In genomic region chr1:197902131-197902453, GRCh38 we compare ENCODE assay signal across 8 cellular contexts. TPM values are rescaled to one million over a fixed set of nuclear protein-coding genes. Genes with fewer than 3 reads are reported as not detected.
DNase-seq lines count a peak whose midpoint lies in the region; ATAC-seq and TF ChIP-seq lines count a peak whose summit lies in the region.

No MANE protein-coding gene starts in this region.

- TF ChIP-seq CTCF in CD4-positive, alpha-beta T cell (IDR thresholded peaks at IDR 0.05) = no peak
- TF ChIP-seq CTCF in neural crest cell (conservative IDR thresholded peaks at IDR 0.05) = no peak

- H3K36me3 Mint-ChIP-seq in CD4-positive, alpha-beta T cell (ENCODE audit: low read depth) = peaks cover 4% of the 10 kb centered on the region
- no peaks in the 10 kb centered on the region for H3K36me3 Mint-ChIP-seq in dendritic cell treated with granulocyte-macrophage colony-stimulating factor and Interleukin-4, amounts not matched to agents 40 ng/mL and 50 ng/mL, for 4 days (ENCODE audit: low read depth)
- no peaks in the 10 kb centered on the region for H3K36me3 Mint-ChIP-seq in neural crest cell (ENCODE audit: low read depth)

- no peaks in the 10 kb centered on the region for H3K9me3 ChIP-seq in CD4-positive, alpha-beta T cell (ENCODE audit: control insufficient read depth, low read length)
- no peaks in the 10 kb centered on the region for H3K9me3 ChIP-seq in Karpas-422 (ENCODE audit: low read length)

- H3K4me1 Mint-ChIP-seq in CD4-positive, alpha-beta T cell (ENCODE audit: low read depth) = peaks cover 14% of the 10 kb centered on the region
- peaks cover 12% of the 10 kb centered on the region for H3K4me1 Mint-ChIP-seq in dendritic cell treated with granulocyte-macrophage colony-stimulating factor and Interleukin-4, amounts not matched to agents 40 ng/mL and 50 ng/mL, for 4 days (ENCODE audit: low read depth)
- H3K4me1 Mint-ChIP-seq in neural crest cell = peaks cover 18% of the 10 kb centered on the region

- CTCF ChIA-PET in CD4-positive, alpha-beta T cell (lab: Charles Lee) = interaction anchor here (0.8 to 1.4 kb wide), 2 partner anchors 13 to 621 kb away, joined by 4 to 5 read pairs; no protein-coding TSS in a partner anchor

- no peaks in the 10 kb centered on the region for H3K9me3 Mint-ChIP-seq in CD4-positive, alpha-beta T cell
- no peaks in the 10 kb centered on the region for H3K9me3 Mint-ChIP-seq in dendritic cell treated with granulocyte-macrophage colony-stimulating factor and Interleukin-4, amounts not matched to agents 40 ng/mL and 50 ng/mL, for 4 days
- H3K9me3 Mint-ChIP-seq in neural crest cell = no peaks in the 10 kb centered on the region

- no peaks in the 10 kb centered on the region for H3K36me3 ChIP-seq in Karpas-422 (ENCODE audit: insufficient read depth, low read length)

- no peaks in the 10 kb centered on the region for H3K79me2 ChIP-seq in Karpas-422 (ENCODE audit: low read length)

- peaks cover 26% of the 10 kb centered on the region for H3K4me1 ChIP-seq in Karpas-422 (ENCODE audit: low read length)

- POLR2A ChIA-PET in CD4-positive, alpha-beta T cell (lab: Charles Lee) = interaction anchor here (0.5 to 4.8 kb wide), 3 partner anchors 13 to 754 kb away, joined by 4 to 39 read pairs (median 15); partner anchors contain the start of genes DENND1B and LHX9

- H3K27ac Mint-ChIP-seq in CD4-positive, alpha-beta T cell = peak overlapping the region; percentile 52
- peak overlapping the region; percentile 88 for H3K27ac Mint-ChIP-seq in dendritic cell treated with granulocyte-macrophage colony-stimulating factor and Interleukin-4, amounts not matched to agents 40 ng/mL and 50 ng/mL, for 4 days
- no peak overlapping the region for H3K27ac Mint-ChIP-seq in neural crest cell (ENCODE audit: unreplicated experiment)

- H4K20me1 ChIP-seq in Karpas-422 (ENCODE audit: insufficient read depth, low read depth, low read length) = no peaks in the 10 kb centered on the region

- H3K9ac ChIP-seq in Karpas-422 (ENCODE audit: low read length) = peak overlapping the region; percentile 75

- H3K9me2 ChIP-seq in Karpas-422 (replicated peaks; ENCODE audit: insufficient read depth, low read length) = no peaks in the 10 kb centered on the region

- peaks cover 48% of the 10 kb centered on the region for H3K27me3 ChIP-seq in CD4-positive, alpha-beta T cell (ENCODE audit: control insufficient read depth, insufficient read depth, low read length)
- H3K27me3 ChIP-seq in Karpas-422 (ENCODE audit: low read length) = no peaks in the 10 kb centered on the region

- H2AFZ ChIP-seq in Karpas-422 (ENCODE audit: low read length) = peak overlapping the region; percentile 90

- H3K27ac ChIP-seq in CD4-positive, alpha-beta T cell (ENCODE audit: low read depth, low read length) = no peak overlapping the region
- H3K27ac ChIP-seq in Karpas-422 (ENCODE audit: low read length) = peak overlapping the region; percentile 59

- peaks cover 54% of the 10 kb centered on the region for H3K27me3 Mint-ChIP-seq in CD4-positive, alpha-beta T cell
- peaks cover 54% of the 10 kb centered on the region for H3K27me3 Mint-ChIP-seq in dendritic cell treated with granulocyte-macrophage colony-stimulating factor and Interleukin-4, amounts not matched to agents 40 ng/mL and 50 ng/mL, for 4 days
- H3K27me3 Mint-ChIP-seq in neural crest cell (ENCODE audit: low read depth) = peaks cover 46% of the 10 kb centered on the region

- DNase-seq in CD4-positive, alpha-beta T cell = no peak
- DNase-seq in Karpas-422 (no peak), neural crest cell (ENCODE audit: low read depth, low spot score) (no peak), CD1c-positive myeloid dendritic cell (ENCODE audit: extremely low spot score) (no peak), left colon (no peak)

- intact Hi-C loops in CD4-positive, alpha-beta T cell (cut with DNase I, micrococcal nuclease) = loop anchor here (2.0 to 10.0 kb wide), 3 partner anchors 15 to 757 kb away; partner anchors contain the start of genes ASPM (in 1 of the 2), LHX9 (in 1 of the 2) and NEK7 (in 1 of the 2)
- intact Hi-C loops in dendritic cell treated with granulocyte-macrophage colony-stimulating factor and Interleukin-4, amounts not matched to agents 40 ng/mL and 50 ng/mL, for 4 days (cut with micrococcal nuclease) = no loop called here
- intact Hi-C loops in left colon (cut with DNase I, micrococcal nuclease) = no loop called here

- peak overlapping the region; percentile 81 for H3K4me3 ChIP-seq in Karpas-422 (ENCODE audit: low read length)

- H3K4me3 Mint-ChIP-seq in CD4-positive, alpha-beta T cell = peak overlapping the region; percentile 81
- peak overlapping the region; percentile 83 for H3K4me3 Mint-ChIP-seq in dendritic cell treated with granulocyte-macrophage colony-stimulating factor and Interleukin-4, amounts not matched to agents 40 ng/mL and 50 ng/mL, for 4 days
- H3K4me3 Mint-ChIP-seq in neural crest cell = peak overlapping the region; percentile 81

- no peak for ATAC-seq in CD4-positive, alpha-beta T cell (ENCODE audit: poor library complexity)
- no peak for ATAC-seq in HG02763 (IDR thresholded peaks at IDR 0.05; ENCODE audit: unreplicated experiment)
- ATAC-seq in left colon = no peak
- ATAC-seq in GM21576 (IDR thresholded peaks at IDR 0.05; ENCODE audit: unreplicated experiment) = no peak

- H3K4me2 ChIP-seq in Karpas-422 (ENCODE audit: low read depth, low read length, poor library complexity, severe bottlenecking) = peak overlapping the region; percentile 95

RNA-seq across cellular contexts. Expression of gene C1orf53, which starts 0.3 kb away (rescaled TPM):
- total RNA-seq in CD4-positive, alpha-beta T cell = not detected
- 4.4 and 7.8 TPM in 2 replicates for total RNA-seq in Karpas-422 (2014; rRNA removed; shearing (Covaris generic); ENCODE audit: low replicate concordance)
- total RNA-seq in neural crest cell (1.9 and 3.1 TPM in 2 replicates), left colon (1 to 10 TPM; 3.1 to 5.2 TPM)

RNA-seq across cellular contexts. Expression of gene LHX9, which starts 15.1 kb away (rescaled TPM):
- total RNA-seq in CD4-positive, alpha-beta T cell = not detected
- not detected in 2 replicates for total RNA-seq in Karpas-422 (2014; rRNA removed; shearing (Covaris generic); ENCODE audit: low replicate concordance)
- not detected in 2 replicates for total RNA-seq in neural crest cell
- under 1 TPM in 1 of 2 donors, not detected in 1; 0.31 TPM for total RNA-seq in left colon

Comparison
In these comparisons a context has a peak if more than half of its experiments do, and no peak if none do; other contexts are left out.
1. intact Hi-C loops: an anchor here in CD4-positive, alpha-beta T cell (2.0 to 10.0 kb wide); none called in dendritic cell treated with granulocyte-macrophage colony-stimulating factor and Interleukin-4, amounts not matched to agents 40 ng/mL and 50 ng/mL, for 4 days and left colon.